ENCODE assay signal across 8 cellular contexts in genomic region chr20:44802702-44803101, GRCh38. TPM values are rescaled to one million over a fixed set of nuclear protein-coding genes. Genes with fewer than 3 reads are reported as not detected.
"Had no signal": no experiment of that assay in that cellular context is flagged by ENCODE, and none has a peak within 500 bp of the region (broad histone marks: within the 10 kb centered on the region; RNA-seq: fewer than 3 reads in every experiment).

No MANE protein-coding gene starts in this region.

- ATAC-seq: GM23338, HepG2 had no signal

- H3K4me3 Mint-ChIP-seq: GM23338, H9, HFFc6, IgD-negative memory B cell had no signal

- H3K27ac ChIP-seq: HL-60 had no signal

- H3K9me3 Mint-ChIP-seq: GM23338, H9, HFFc6, IgD-negative memory B cell had no signal

- H3K4me1 Mint-ChIP-seq: IgD-negative memory B cell had no signal

- H3K36me3 Mint-ChIP-seq: IgD-negative memory B cell had no signal

- DNase-seq: H9, HCEC 1CT, HFFc6 had no signal

- H2AFZ ChIP-seq: GM23338 had no signal

- H3K4me2 ChIP-seq: GM23338 had no signal

- H3K4me3 ChIP-seq: GM23338 had no signal

- H3K27ac Mint-ChIP-seq: GM23338, H9, HFFc6 had no signal

RNA-seq across cellular contexts. Expression of gene RIMS4, which starts 7.6 kb away (rescaled TPM):
- total RNA-seq: HFFc6, HT1080 had no signal
- polyA plus RNA-seq: IgD-negative memory B cell had no signal

RNA-seq across cellular contexts. Expression of gene KCNK15, which starts 57.0 kb away (rescaled TPM):
- total RNA-seq: HepG2, HT1080 had no signal
- polyA plus RNA-seq: IgD-negative memory B cell had no signal
